23 cellular contexts compared by ENCODE assay signal in the genomic region with DNA sequence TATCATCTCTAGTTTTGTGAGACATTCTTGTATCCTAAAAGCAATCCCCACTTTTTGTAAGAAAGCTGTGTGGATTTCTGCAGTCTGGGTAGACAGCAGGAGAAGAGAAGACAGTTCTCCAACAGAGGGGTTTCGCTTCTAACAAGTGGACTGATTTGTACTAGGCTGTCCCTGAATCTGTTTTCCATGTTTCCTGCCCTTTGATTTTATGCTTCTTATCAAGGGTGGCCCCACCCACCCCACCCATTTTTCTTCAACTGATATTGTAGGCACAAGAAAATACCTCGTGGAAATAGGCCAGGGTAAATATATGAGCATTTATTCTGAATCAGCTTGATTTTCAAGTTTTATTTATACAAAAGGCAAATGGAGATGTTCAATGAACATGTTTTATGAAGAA. TPM values are rescaled to one million over a fixed set of nuclear protein-coding genes. Genes with fewer than 3 reads are reported as not detected.
DNase-seq lines count a peak whose midpoint lies in the region; ATAC-seq and TF ChIP-seq lines count a peak whose summit lies in the region.
"Had no signal": no experiment of that assay in that cellular context is flagged by ENCODE, and none has a peak within 500 bp of the region (broad histone marks: within the 10 kb centered on the region; RNA-seq: fewer than 3 reads in every experiment).

No MANE protein-coding gene starts in this region.

- H3K27me3 Mint-ChIP-seq in T-helper 17 cell, result peaks cover under 1% of the 10 kb centered on the region

- no peak overlapping the region for H3K4me3 Mint-ChIP-seq in T-helper 17 cell
- H3K4me3 Mint-ChIP-seq: CD4-positive, CD25-positive, alpha-beta regulatory T cell; CD8-positive, alpha-beta memory T cell; HFFc6 had no signal

- no peaks in the 10 kb centered on the region for H3K36me3 Mint-ChIP-seq in T-helper 17 cell (ENCODE audit: low read depth)
- H3K36me3 Mint-ChIP-seq: CD4-positive, CD25-positive, alpha-beta regulatory T cell; CD8-positive, alpha-beta memory T cell had no signal

- no peak for TF ChIP-seq EP300 in stomach (IDR thresholded peaks at IDR 0.05)

- peaks cover 12 to 18% of the 10 kb centered on the region in 2 donors for H3K4me1 ChIP-seq in duodenal mucosa (ENCODE audit: control insufficient read depth in 1 of 2, insufficient read depth in 2 of 2, low read length in 2 of 2)
- peaks cover 5 to 16% of the 10 kb centered on the region in 2 donors for H3K4me1 ChIP-seq in mucosa of rectum (ENCODE audit: control insufficient read depth in 2 of 2, insufficient read depth in 2 of 2, low read length in 2 of 2)
- peaks cover 0 to 11% (median 3%) of the 10 kb centered on the region in 4 donors for H3K4me1 ChIP-seq in stomach
- H3K4me1 ChIP-seq: BE2C had no signal

- no peak for TF ChIP-seq CTCF in stomach (IDR thresholded peaks at IDR 0.05)

- H3K27ac Mint-ChIP-seq in T-helper 17 cell, result no peak overlapping the region
- H3K27ac Mint-ChIP-seq: CD4-positive, CD25-positive, alpha-beta regulatory T cell; CD8-positive, alpha-beta memory T cell; HFFc6 had no signal

- H3K4me1 Mint-ChIP-seq in T-helper 17 cell, result no peaks in the 10 kb centered on the region
- H3K4me1 Mint-ChIP-seq: CD4-positive, CD25-positive, alpha-beta regulatory T cell; CD8-positive, alpha-beta memory T cell had no signal

- intact Hi-C loops in stomach (cut with DNase I; ENCODE audit: low total_unique reads), result no loop called here

- ATAC-seq in T-helper 17 cell, result no peak
- ATAC-seq: GM12878, HCT116, HepG2 had no signal

- H3K9me3 ChIP-seq in duodenal mucosa (ENCODE audit: control insufficient read depth in 1 of 2, low read length in 2 of 2), result no peaks in the 10 kb centered on the region
- no peaks in the 10 kb centered on the region for H3K9me3 ChIP-seq in mucosa of rectum (ENCODE audit: control insufficient read depth in 2 of 2, low read length in 2 of 2)
- H3K9me3 ChIP-seq in stomach, result no peaks in the 10 kb centered on the region
- H3K9me3 ChIP-seq in T-helper 17 cell (ENCODE audit: control insufficient read depth, low read length, poor library complexity, severe bottlenecking), result peaks cover 4% of the 10 kb centered on the region
- H3K9me3 ChIP-seq: BE2C had no signal

- no peak for TF ChIP-seq POLR2A in stomach (IDR thresholded peaks at IDR 0.05)

- no peak overlapping the region for H3K4me3 ChIP-seq in duodenal mucosa (ENCODE audit: low read depth in 1 of 2, low read length in 2 of 2)
- no peak overlapping the region for H3K4me3 ChIP-seq in mucosa of rectum (ENCODE audit: low read length in 2 of 2)
- no peak overlapping the region for H3K4me3 ChIP-seq in stomach
- H3K4me3 ChIP-seq: GM12878 had no signal

- no peak for DNase-seq in stomach
- DNase-seq in T-helper 17 cell, result no peak
- no peak for DNase-seq in NCI-H2171 (lab: John Stamatoyannopoulos, UW)
- DNase-seq in NCI-H1048 (lab: John Stamatoyannopoulos, UW), result no peak
- DNase-seq: ACHN; BE2C; C1 segment of cervical spinal cord; CD4-positive, CD25-positive, alpha-beta regulatory T cell; CD8-positive, alpha-beta memory T cell; COR-L47; DMS 273 treated with DMSO at 0.1 percent for 48 hours; DMS53; DND-41; EL; GOT3; H7; HFFc6 had no signal

- H3K9ac ChIP-seq in duodenal mucosa (ENCODE audit: low read depth in 1 of 2, low read length in 2 of 2), result no peak overlapping the region
- peak overlapping the region in 1 of 2 donors; percentile 46 for H3K9ac ChIP-seq in mucosa of rectum (ENCODE audit: low read depth in 1 of 2, low read length in 2 of 2)

- H3K27ac ChIP-seq in duodenal mucosa (ENCODE audit: low read depth, low read length) (peak overlapping the region; percentile 45), mucosa of rectum (ENCODE audit: low read depth in 2 of 2, low read length in 2 of 2) (peak overlapping the region; percentile 87 to 93), stomach (peak overlapping the region; percentile 48 to 76 (median 74))

- H3K27me3 ChIP-seq in duodenal mucosa (ENCODE audit: control insufficient read depth in 1 of 2, insufficient read depth in 2 of 2, low read length in 2 of 2) (no peaks in the 10 kb centered on the region), mucosa of rectum (ENCODE audit: control insufficient read depth in 2 of 2, insufficient read depth in 2 of 2, low read length in 2 of 2) (no peaks in the 10 kb centered on the region), stomach (no peaks in the 10 kb centered on the region)
- H3K27me3 ChIP-seq: BE2C had no signal

- H3K36me3 ChIP-seq in duodenal mucosa (ENCODE audit: control insufficient read depth in 1 of 2, insufficient read depth in 2 of 2, low read length in 2 of 2) (no peaks in the 10 kb centered on the region), mucosa of rectum (ENCODE audit: control insufficient read depth in 2 of 2, insufficient read depth in 2 of 2, low read length in 2 of 2) (no peaks in the 10 kb centered on the region), stomach (no peaks in the 10 kb centered on the region)
- H3K36me3 ChIP-seq: BE2C had no signal

- WGBS in stomach, 5 donors, result 29 to 43% (median 40%) methylated on average over 2 of the region's 2 CpGs

RNA-seq across cellular contexts. Expression of a gene that starts 25.7 kb away (rescaled TPM):
- 100 to 1,000 TPM in 1 of 5 donors, 10 to 100 TPM in 4; 54.8 to 133 (median 95.0) TPM for total RNA-seq in stomach
- polyA plus RNA-seq in stomach, result 10 to 100 TPM in 1 of 3 donors, 1 to 10 TPM in 2; 5.2 to 26.3 (median 7.5) TPM
- total RNA-seq in T-helper 17 cell, result 1 to 10 TPM; 4.3 to 4.6 TPM
- total RNA-seq: G401 had no signal

Comparison
In these comparisons a context has a peak if more than half of its experiments do, and no peak if none do; other contexts are left out.
1. RNA of a gene that starts 25.7 kb away (total RNA-seq): 54.8 to 133 TPM in stomach; 4.3 to 4.6 TPM in T-helper 17 cell; every median in the first group is over 4 times any median in the second.
2. Peak in every context shown above with its lines, with median percentiles within 50 percentile points of each other: H3K27ac ChIP-seq.